Comparison of ENCODE assay signal across 8 cellular contexts in the genomic region with DNA sequence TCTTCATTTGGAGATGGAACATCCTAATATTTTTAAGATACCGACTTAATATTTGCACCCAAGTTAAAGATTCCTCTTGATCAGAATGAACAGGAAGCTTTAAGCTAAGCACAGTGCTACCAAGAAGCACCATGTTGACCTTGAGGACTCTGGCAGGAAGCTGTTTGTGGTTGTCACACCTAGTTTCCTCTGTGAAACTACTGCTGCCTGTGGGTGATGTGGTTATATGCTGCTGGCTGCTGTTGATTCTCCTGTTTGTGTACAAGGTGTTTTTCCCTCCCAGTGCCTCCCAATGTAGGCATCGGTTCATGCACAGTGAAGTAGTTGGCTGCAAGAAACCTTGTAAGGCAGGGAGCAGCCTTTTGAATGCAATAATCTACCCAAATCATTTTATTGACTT. TPM values are rescaled to one million over a fixed set of nuclear protein-coding genes. Genes with fewer than 3 reads are reported as not detected.
DNase-seq lines count a peak whose midpoint lies in the region; ATAC-seq, FAIRE-seq and TF ChIP-seq lines count a peak whose summit lies in the region.

No MANE protein-coding gene starts in this region.

- no peak overlapping the region for H3K4me3 Mint-ChIP-seq in CD14-positive monocyte

- TF ChIP-seq CTCF in lower lobe of right lung (IDR thresholded peaks at IDR 0.05): no peak
- no peak for TF ChIP-seq CTCF in CD14-positive monocyte (IDR thresholded peaks at IDR 0.05)

- peak; percentile 100 for FAIRE-seq in GM19239 (lab: Jason Lieb, UNC)

- no peaks in the 10 kb centered on the region for H3K27me3 ChIP-seq in lower lobe of right lung (ENCODE audit: low read depth)

- ATAC-seq in HG03095 (IDR thresholded peaks at IDR 0.05; ENCODE audit: unreplicated experiment): peak; percentile 100
- ATAC-seq in lower lobe of right lung: peak; percentile 79 to 86

- H3K4me1 ChIP-seq in lower lobe of right lung: peaks cover 4% of the 10 kb centered on the region

- H3K36me3 ChIP-seq in lower lobe of right lung: peaks cover 96% of the 10 kb centered on the region

- no peaks in the 10 kb centered on the region for H3K4me1 Mint-ChIP-seq in CD14-positive monocyte

- intact Hi-C loops in lower lobe of right lung (cut with DNase I) (no loop called here), CD14-positive monocyte (cut with micrococcal nuclease) (loop anchor here in 1 of 2 donors (10.0 kb wide), 1 partner anchor 213 kb away; no protein-coding TSS in a partner anchor)

- DNase-seq in GM19239 (ENCODE audit: insufficient read length, low spot score): peak; percentile 70
- peak; percentile 25 to 48 for DNase-seq in activated CD4-positive, alpha-beta T cell treated with anti-CD3 and anti-CD28 coated beads for 24 hours (ENCODE audit: low read depth in 2 of 2)
- no peak for DNase-seq in lower lobe of right lung
- no peak for DNase-seq in SW 1271 (lab: John Stamatoyannopoulos, UW)
- no peak for DNase-seq in CD14-positive monocyte (ENCODE audit: low spot score)
- DNase-seq in iPS-NIHi7 (ENCODE audit: extremely low spot score): no peak
- no peak for DNase-seq in hypothalamus (lab: John Stamatoyannopoulos, UW)

- H3K27me3 Mint-ChIP-seq in CD14-positive monocyte (ENCODE audit: low read depth in 3 of 3): peaks cover 0 to 2% (median 0%) of the 10 kb centered on the region in 3 donors

- no peaks in the 10 kb centered on the region for H3K9me3 ChIP-seq in lower lobe of right lung

- peaks cover 86 to 99% of the 10 kb centered on the region in 2 donors for H3K36me3 Mint-ChIP-seq in CD14-positive monocyte

- H3K4me3 ChIP-seq in lower lobe of right lung: no peak overlapping the region

- H3K27ac ChIP-seq in lower lobe of right lung: no peak overlapping the region

- H3K9me3 Mint-ChIP-seq in CD14-positive monocyte: peaks cover 0 to 2% (median 0%) of the 10 kb centered on the region in 7 donors

- H3K27ac Mint-ChIP-seq in CD14-positive monocyte: peak overlapping the region in 2 of 7 donors; percentile 40 to 55

RNA-seq across cellular contexts. Expression of a gene that starts 23.4 kb away (rescaled TPM):
- 96.5 TPM for total RNA-seq in lower lobe of right lung
- polyA plus RNA-seq in CD14-positive monocyte: 10 to 100 TPM; 54.3 to 77.7 TPM

RNA-seq across cellular contexts. Expression of a gene that starts 45.3 kb away (rescaled TPM):
- total RNA-seq in lower lobe of right lung: 43.7 TPM
- 1 to 10 TPM; 5.8 to 9.9 TPM for polyA plus RNA-seq in CD14-positive monocyte

Comparison
In these comparisons a context has a peak if more than half of its experiments do, and no peak if none do; other contexts are left out.
1. DNase-seq: peak in GM19239 (single experiment) and activated CD4-positive, alpha-beta T cell treated with anti-CD3 and anti-CD28 coated beads for 24 hours (2 of 2); none in lower lobe of right lung (single experiment), SW 1271 (0 of 2), CD14-positive monocyte (single experiment), iPS-NIHi7 (single experiment) and hypothalamus (0 of 51).